In genomic region chr1:161367684-161368398, GRCh38 we compare ENCODE assay signal across 9 cellular contexts. TPM values are rescaled to one million over a fixed set of nuclear protein-coding genes. Genes with fewer than 3 reads are reported as not detected.
DNase-seq lines count a peak whose midpoint lies in the region; ATAC-seq and TF ChIP-seq lines count a peak whose summit lies in the region.
"Had no signal": no experiment of that assay in that cellular context is flagged by ENCODE, and none has a peak within 500 bp of the region (broad histone marks: within the 10 kb centered on the region; RNA-seq: fewer than 3 reads in every experiment).

A gene with protein sequence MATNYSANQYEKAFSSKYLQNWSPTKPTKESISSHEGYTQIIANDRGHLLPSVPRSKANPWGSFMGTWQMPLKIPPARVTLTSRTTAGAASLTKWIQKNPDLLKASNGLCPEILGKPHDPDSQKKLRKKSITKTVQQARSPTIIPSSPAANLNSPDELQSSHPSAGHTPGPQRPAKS (minus strand): TSS chr1:161367876. CDS start chr1:161367868, 8 bp downstream.

- H3K9me3 ChIP-seq in CD8-positive, alpha-beta T cell (ENCODE audit: low read length), result no peaks in the 10 kb centered on the region
- H3K9me3 ChIP-seq in muscle layer of duodenum (ENCODE audit: control insufficient read depth in 1 of 2, low read length in 2 of 2) (no peaks in the 10 kb centered on the region), vagina (no peaks in the 10 kb centered on the region)

- no peak within 1 kb of the TSS for H3K4me3 Mint-ChIP-seq in CD8-positive, alpha-beta T cell

- peaks cover 35% of the 10 kb centered on the region for H3K36me3 Mint-ChIP-seq in CD8-positive, alpha-beta T cell

- no peaks in the 10 kb centered on the region for H3K27me3 Mint-ChIP-seq in CD8-positive, alpha-beta T cell (ENCODE audit: low read depth)

- DNase-seq in CD8-positive, alpha-beta T cell, result peak in 4 of 7 experiments; percentile 20 to 76 (median 35)
- DNase-seq in NCI-H2171 treated with DMSO at 0.1 percent for 48 hours (lab: John Stamatoyannopoulos, UW) (peak; percentile 78), vagina (ENCODE audit: extremely low spot score in 2 of 2) (no peak)
- peak; percentile 38 for DNase-seq in activated CD4-positive, alpha-beta T cell treated with anti-CD3 and anti-CD28 coated beads, Interleukin-2, amount 50 U/mL, for 1 hour

- no peaks in the 10 kb centered on the region for H3K9me3 Mint-ChIP-seq in CD8-positive, alpha-beta T cell

- CTCF ChIA-PET in CD8-positive, alpha-beta T cell (lab: Charles Lee), result interaction anchor here (0.6 to 3.5 kb wide), 7 partner anchors 11 to 167 kb away, joined by 3 to 20 read pairs (median 4); no protein-coding TSS in a partner anchor

- intact Hi-C loops in CD8-positive, alpha-beta T cell (cut with DNase I, micrococcal nuclease), result loop anchor here (1.0 to 5.0 kb wide), 2 partner anchors 141 to 142 kb away; partner anchors contain the start of gene TOMM40L (in 2 of the 2)
- intact Hi-C loops in vagina (cut with DNase I), result no loop called here

- no peak within 1 kb of the TSS for H3K4me3 ChIP-seq in CD8-positive, alpha-beta T cell (ENCODE audit: low read depth, low read length)
- H3K4me3 ChIP-seq in muscle layer of duodenum (ENCODE audit: low read depth in 1 of 2, low read length in 2 of 2) (no peak within 1 kb of the TSS), vagina (no peak within 1 kb of the TSS)

- ATAC-seq in CD8-positive, alpha-beta T cell, result peak; percentile 100
- ATAC-seq in GM19025 (IDR thresholded peaks at IDR 0.05; ENCODE audit: low read depth, unreplicated experiment) (peak; percentile 97), HG03139 (IDR thresholded peaks at IDR 0.05; ENCODE audit: unreplicated experiment) (peak; percentile 80), esophagus mucosa (peak; percentile 90)

- no peaks in the 10 kb centered on the region for H3K27me3 ChIP-seq in CD8-positive, alpha-beta T cell (ENCODE audit: insufficient read depth, low read length)
- no peaks in the 10 kb centered on the region for H3K27me3 ChIP-seq in muscle layer of duodenum (ENCODE audit: low read depth, low read length)
- no peaks in the 10 kb centered on the region for H3K27me3 ChIP-seq in vagina

- TF ChIP-seq POLR2A in vagina (IDR thresholded peaks at IDR 0.05), result no peak

- H3K27ac Mint-ChIP-seq in CD8-positive, alpha-beta T cell, result peak within 1 kb of the TSS; percentile 46

- peaks cover 5% of the 10 kb centered on the region for H3K4me1 ChIP-seq in CD8-positive, alpha-beta T cell (ENCODE audit: insufficient read depth, low read length)
- H3K4me1 ChIP-seq in muscle layer of duodenum (ENCODE audit: control insufficient read depth in 1 of 2, insufficient read depth in 2 of 2, low read length in 2 of 2) (no peaks in the 10 kb centered on the region), vagina (no peaks in the 10 kb centered on the region)

- POLR2A ChIA-PET in CD8-positive, alpha-beta T cell (lab: Charles Lee), result no interaction called here

- no peak for TF ChIP-seq CTCF in CD8-positive, alpha-beta T cell (IDR thresholded peaks at IDR 0.05)
- TF ChIP-seq CTCF in vagina (IDR thresholded peaks at IDR 0.05), result no peak

- peaks cover 8% of the 10 kb centered on the region for H3K4me1 Mint-ChIP-seq in CD8-positive, alpha-beta T cell (ENCODE audit: low read depth)

- peaks cover 3% of the 10 kb centered on the region for H3K36me3 ChIP-seq in CD8-positive, alpha-beta T cell (ENCODE audit: insufficient read depth, low read length)
- H3K36me3 ChIP-seq in muscle layer of duodenum (ENCODE audit: control insufficient read depth in 1 of 2, insufficient read depth in 2 of 2, low read length in 2 of 2), result peaks cover 23 to 26% of the 10 kb centered on the region in 2 donors
- H3K36me3 ChIP-seq in vagina, result peaks cover 0 to 17% of the 10 kb centered on the region in 2 donors

- H3K27ac ChIP-seq in CD8-positive, alpha-beta T cell (ENCODE audit: low read depth, low read length), result peak within 1 kb of the TSS; percentile 23
- H3K27ac ChIP-seq in muscle layer of duodenum (ENCODE audit: low read length) (peak within 1 kb of the TSS; percentile 69), vagina (no peak within 1 kb of the TSS)

RNA-seq across cellular contexts. Expression of the gene that starts here (rescaled TPM):
- total RNA-seq in CD8-positive, alpha-beta T cell, result not detected
- not detected for total RNA-seq in esophagus mucosa
- not detected for total RNA-seq in vagina
- total RNA-seq: T-helper 2 cell treated with Interferon-gamma antibody and Interleukin-4, amounts not matched to agents 100 ng/mL and 5 ng/mL, for 36 hours had no signal

Comparison
In these comparisons a context has a peak if more than half of its experiments do, and no peak if none do; other contexts are left out.
1. Peak in DNase-seq, ATAC-seq and H3K27ac ChIP-seq in CD8-positive, alpha-beta T cell; RNA of the gene not detected or under 1 TPM.
2. Peak in ATAC-seq in esophagus mucosa; RNA of the gene not detected or under 1 TPM.
3. DNase-seq: peak in NCI-H2171 treated with DMSO at 0.1 percent for 48 hours (single experiment) and activated CD4-positive, alpha-beta T cell treated with anti-CD3 and anti-CD28 coated beads, Interleukin-2, amount 50 U/mL, for 1 hour (single experiment); none in vagina (0 of 2).
4. Peak in every context shown above with its lines, with median percentiles within 50 percentile points of each other: ATAC-seq.